ENCODE assay signal across 27 cellular contexts in the genomic region with DNA sequence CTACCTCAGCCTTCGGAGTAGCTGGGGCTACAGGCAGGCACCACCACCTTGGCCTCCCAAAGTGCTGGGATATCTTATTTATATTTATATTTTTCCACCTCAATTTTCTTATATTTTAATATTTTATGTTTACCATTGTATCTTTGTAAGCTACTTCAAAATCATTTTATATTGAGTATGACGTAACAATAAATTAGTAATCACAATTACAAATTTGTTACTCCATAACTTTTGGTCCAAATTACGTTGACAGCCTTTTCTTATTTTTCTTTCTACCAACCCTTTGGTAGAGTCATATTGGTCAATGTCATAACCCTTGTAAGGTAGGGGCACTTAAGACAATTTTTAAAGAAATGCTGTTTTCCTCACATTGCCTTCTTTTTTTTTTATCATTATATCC.
"Had no signal": no experiment of that assay in that cellular context is flagged by ENCODE, and none has a peak within 500 bp of the region (broad histone marks: within the 10 kb centered on the region; RNA-seq: fewer than 3 reads in every experiment).

No MANE protein-coding gene starts in this region.

- H3K36me3 ChIP-seq: stomach, suprapubic skin, thoracic aorta, thyroid gland, tibial artery, tibial nerve, transverse colon, upper lobe of left lung, upper lobe of right lung, uterus, vagina had no signal

- H3K27ac ChIP-seq: stomach, suprapubic skin, testis, thoracic aorta, thyroid gland, tibial artery, tibial nerve, transverse colon, upper lobe of left lung, upper lobe of right lung, uterus, vagina had no signal

- H3K4me3 ChIP-seq: stomach, suprapubic skin, testis, thoracic aorta, thyroid gland, tibial artery, tibial nerve, transverse colon, upper lobe of left lung, upper lobe of right lung, uterus, vagina had no signal

- H3K4me1 ChIP-seq: stomach, suprapubic skin, testis, thyroid gland, tibial artery, tibial nerve, transverse colon, upper lobe of left lung, upper lobe of right lung, uterus, vagina had no signal

- ATAC-seq: stimulated activated effector memory CD8-positive, alpha-beta T cell treated with anti-CD3 and anti-CD28 coated beads, Interleukin-12 subunit alpha, Interleukin-12 subunit beta, amount 100 ng/mL, for 72 hours; stimulated activated memory B cell treated with anti-CD40 and anti-IgM and Interleukin-4, amounts not matched to agents 10 μg/mL and 1 μg/mL and 100 μg/mL, for 72 hours; stimulated activated naive B cell treated with anti-CD40 and anti-IgM and Interleukin-4, amounts not matched to agents 10 μg/mL and 1 μg/mL and 100 μg/mL, for 72 hours; stimulated activated naive CD8-positive, alpha-beta T cell treated with anti-CD3 and anti-CD28 coated beads, Interleukin-15, amount 100 ng/mL, for 72 hours; stimulated activated naive CD8-positive, alpha-beta T cell treated with anti-CD3 and anti-CD28 coated beads, Interleukin-15, Interleukin-2, amounts not matched to agents 100 U/mL and 50 U/mL, for 24 hours; upper lobe of right lung had no signal

- H3K9me3 ChIP-seq: stomach, suprapubic skin, testis, thoracic aorta, thyroid gland, tibial artery, tibial nerve, transverse colon, upper lobe of left lung, upper lobe of right lung, uterus, vagina had no signal

- DNase-seq: stimulated activated CD4-positive, alpha-beta T cell treated with anti-CD3 and anti-CD28 coated beads, Interleukin-2, amount 100 ng/mL, for 48 hours; stimulated activated CD4-positive, alpha-beta T cell treated with anti-CD3 and anti-CD28 coated beads, Interleukin-4, amount 100 ng/mL, for 1 hour; stimulated activated CD4-positive, alpha-beta T cell treated with anti-CD3 and anti-CD28 coated beads, Interleukin-4, amount 100 ng/mL, for 24 hours; stimulated activated CD4-positive, alpha-beta T cell treated with anti-CD3 and anti-CD28 coated beads, Interleukin-4, amount 100 ng/mL, for 4 hours; stimulated activated CD8-positive, alpha-beta memory T cell treated with anti-CD3 and anti-CD28 coated beads, Interleukin-4, amount 100 ng/mL, for 48 hours; stimulated activated naive B cell treated with anti-CD40 and anti-IgM and Interleukin-4, amounts not matched to agents 10 μg/mL and 1 μg/mL and 100 μg/mL, for 72 hours; stimulated activated naive CD4-positive, alpha-beta T cell; stimulated activated naive CD4-positive, alpha-beta T cell treated with Interleukin-2 at 50 U/mL for 16 hours; stimulated activated naive CD8-positive, alpha-beta T cell treated with anti-CD3 and anti-CD28 coated beads, Interleukin-15, amount 100 ng/mL, for 72 hours; stimulated activated naive CD8-positive, alpha-beta T cell treated with anti-CD3 and anti-CD28 coated beads, Interleukin-15, Interleukin-2, amounts not matched to agents 100 U/mL and 50 U/mL, for 24 hours; stomach; substantia nigra; testis; thyroid gland; tibial artery; transverse colon; trophoblast cell; upper lobe of left lung; upper lobe of right lung; uterus had no signal

- H3K27me3 ChIP-seq: stomach, suprapubic skin, testis, thyroid gland, tibial artery, tibial nerve, transverse colon, upper lobe of left lung, upper lobe of right lung, uterus, vagina had no signal

- FAIRE-seq: urothelium cell line had no signal
